ENCODE assay signal across 1 cellular context in the genomic region with DNA sequence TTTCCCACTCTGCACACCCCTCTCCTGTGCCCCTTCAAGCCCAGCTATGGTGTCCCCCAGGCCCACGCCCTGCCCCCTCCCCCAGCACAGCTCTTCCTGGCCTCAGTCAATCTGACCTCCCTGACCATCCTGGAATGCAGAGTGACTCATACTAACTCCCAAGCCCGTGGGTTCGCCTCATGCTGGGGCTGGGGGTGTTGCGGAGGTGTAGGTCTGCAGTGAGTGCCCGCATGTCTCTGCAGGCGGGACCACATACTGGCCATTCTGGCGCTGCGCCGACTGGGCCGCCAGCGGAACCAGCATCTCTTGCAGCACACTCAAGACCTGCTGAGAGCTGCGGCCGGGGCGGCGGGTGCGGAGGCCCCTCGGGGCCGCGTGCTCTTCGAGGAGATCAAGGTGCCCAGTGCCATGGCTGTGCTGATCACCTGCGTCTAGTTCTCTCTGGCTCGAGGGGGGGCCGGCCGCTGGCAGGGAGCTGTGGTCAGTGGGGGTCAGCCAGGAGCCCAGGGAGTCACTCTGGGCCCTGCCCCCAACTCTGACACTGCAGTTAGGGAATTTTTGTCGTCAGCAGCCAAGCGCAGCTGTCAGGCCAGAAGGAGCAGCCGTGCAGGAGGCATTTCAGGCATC.
TF ChIP-seq lines count a peak whose summit lies in the region.

No MANE protein-coding gene starts in this region.

TF ChIP-seq in GM12878, 131 proteins besides CTCF, POLR2A, EP300 and RAD21:
- TF ChIP-seq, protein P1, sequence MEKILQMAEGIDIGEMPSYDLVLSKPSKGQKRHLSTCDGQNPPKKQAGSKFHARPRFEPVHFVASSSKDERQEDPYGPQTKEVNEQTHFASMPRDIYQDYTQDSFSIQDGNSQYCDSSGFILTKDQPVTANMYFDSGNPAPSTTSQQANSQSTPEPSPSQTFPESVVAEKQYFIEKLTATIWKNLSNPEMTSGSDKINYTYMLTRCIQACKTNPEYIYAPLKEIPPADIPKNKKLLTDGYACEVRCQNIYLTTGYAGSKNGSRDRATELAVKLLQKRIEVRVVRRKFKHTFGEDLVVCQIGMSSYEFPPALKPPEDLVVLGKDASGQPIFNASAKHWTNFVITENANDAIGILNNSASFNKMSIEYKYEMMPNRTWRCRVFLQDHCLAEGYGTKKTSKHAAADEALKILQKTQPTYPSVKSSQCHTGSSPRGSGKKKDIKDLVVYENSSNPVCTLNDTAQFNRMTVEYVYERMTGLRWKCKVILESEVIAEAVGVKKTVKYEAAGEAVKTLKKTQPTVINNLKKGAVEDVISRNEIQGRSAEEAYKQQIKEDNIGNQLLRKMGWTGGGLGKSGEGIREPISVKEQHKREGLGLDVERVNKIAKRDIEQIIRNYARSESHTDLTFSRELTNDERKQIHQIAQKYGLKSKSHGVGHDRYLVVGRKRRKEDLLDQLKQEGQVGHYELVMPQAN (conservative IDR thresholded peaks at IDR 0.05), result no peak
- TF ChIP-seq MEF2B (IDR thresholded peaks at IDR 0.05; ENCODE audit: partially characterized antibody, poor library complexity, severe bottlenecking) (no peak), SP1 (IDR thresholded peaks at IDR 0.05; ENCODE audit: low read depth, low read length) (no peak), CHD1 (IDR thresholded peaks at IDR 0.05; ENCODE audit: low read depth, low read length) (no peak), SMARCA5 (IDR thresholded peaks at IDR 0.05) (no peak), GATAD2B (conservative IDR thresholded peaks at IDR 0.05; ENCODE audit: low read depth) (peak; percentile 66), TCF12 (IDR thresholded peaks at IDR 0.05; ENCODE audit: low read depth, low read length) (0 out of 2 replicates have a peak, but pooled peaks have one; percentile 23)
